In the genomic region with DNA sequence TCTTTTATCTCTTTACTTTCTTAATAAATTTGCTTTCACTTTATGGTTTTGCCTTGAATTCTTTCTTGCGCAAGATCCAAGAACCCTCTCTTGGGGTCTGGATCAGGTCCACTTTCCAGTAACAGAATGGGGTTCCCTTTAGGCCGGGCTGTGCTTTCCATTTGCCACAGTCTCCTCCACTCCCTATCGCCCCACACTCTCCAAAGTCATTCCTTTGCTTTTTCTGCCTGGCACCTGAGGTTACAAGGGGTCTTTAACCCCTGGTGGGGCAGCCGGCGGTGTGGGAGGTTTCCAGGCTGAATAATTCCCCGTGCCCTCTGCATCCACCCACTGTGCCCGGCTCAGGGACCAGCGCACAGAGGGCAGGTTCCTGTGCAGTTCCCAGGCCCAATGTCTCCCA, we compare ENCODE assay signal across 31 cellular contexts. TPM values are rescaled to one million over a fixed set of nuclear protein-coding genes. Genes with fewer than 3 reads are reported as not detected.
"Had no signal": no experiment of that assay in that cellular context is flagged by ENCODE, and none has a peak within 500 bp of the region (broad histone marks: within the 10 kb centered on the region; RNA-seq: fewer than 3 reads in every experiment).

No MANE protein-coding gene starts in this region.

- DNase-seq: activated CD4-positive, alpha-beta T cell treated with anti-CD3 and anti-CD28 coated beads for 1 hour; activated CD8-positive, alpha-beta memory T cell treated with anti-CD3 and anti-CD28 coated beads for 24 hours; activated CD8-positive, alpha-beta memory T cell treated with anti-CD3 and anti-CD28 coated beads, Interleukin-2, amount 50 U/mL, for 4 hours; activated naive CD4-positive, alpha-beta T cell; activated T-cell treated with anti-CD3 and anti-CD28 coated beads, Interleukin-2, amount 50 U/mL, for 4 hours; adrenal gland; central memory CD4-positive, alpha-beta T cell; effector memory CD8-positive, alpha-beta T cell; esophagus squamous epithelium; heart left ventricle; kidney glomerular epithelial cell; left lung; naive thymus-derived CD4-positive, alpha-beta T cell; ovary; stimulated activated CD4-positive, alpha-beta T cell treated with anti-CD3 and anti-CD28 coated beads, Interleukin-12 subunit alpha, Interleukin-12 subunit beta, amount 100 ng/mL, for 4 hours; stimulated activated CD4-positive, alpha-beta T cell treated with anti-CD3 and anti-CD28 coated beads, Interleukin-4, amount 100 ng/mL, for 4 hours; stimulated activated naive CD8-positive, alpha-beta T cell treated with anti-CD3 and anti-CD28 coated beads, Interleukin-15, Interleukin-2, amounts not matched to agents 100 U/mL and 50 U/mL, for 24 hours; T-helper 1 cell; WERI-Rb-1 had no signal

- H3K4me3 ChIP-seq: adrenal gland, esophagus squamous epithelium, heart left ventricle, left lung, ovary, prostate gland, right atrium auricular region, upper lobe of left lung had no signal

- ATAC-seq: activated T-cell treated with anti-CD3 and anti-CD28 coated beads, Interleukin-2, amount 50 U/mL, for 4 hours; effector memory CD8-positive, alpha-beta T cell; heart left ventricle; left lung; naive thymus-derived CD4-positive, alpha-beta T cell; stimulated activated naive CD8-positive, alpha-beta T cell treated with anti-CD3 and anti-CD28 coated beads, Interleukin-15, Interleukin-2, amounts not matched to agents 100 U/mL and 50 U/mL, for 24 hours had no signal

- H3K27ac ChIP-seq: adrenal gland, esophagus squamous epithelium, heart left ventricle, left lung, neutrophil, ovary, prostate gland, right atrium auricular region, upper lobe of left lung, WERI-Rb-1 had no signal

- H3K27me3 ChIP-seq: ovary had no signal

- H3K4me3 Mint-ChIP-seq: activated naive CD8-positive, alpha-beta T cell; activated T-cell treated with anti-CD3 and anti-CD28 coated beads, Interleukin-2, amount 50 U/mL, for 4 hours had no signal

- H3K9me3 Mint-ChIP-seq: activated T-cell treated with anti-CD3 and anti-CD28 coated beads, Interleukin-2, amount 50 U/mL, for 4 hours; activated T-helper 2 cell treated with anti-CD3 and anti-CD28 coated beads, Interferon-gamma antibody, Interleukin-2, Interleukin-4, amounts not matched to agents 10 μg/mL and 5 μg/mL and 100 μg/mL, durations not matched to agents 14 hours and 24 hours and 36 hours; effector memory CD8-positive, alpha-beta T cell had no signal

- H3K36me3 ChIP-seq: adrenal gland, esophagus squamous epithelium, heart left ventricle, left lung, neutrophil, ovary, prostate gland, right atrium auricular region, upper lobe of left lung, WERI-Rb-1 had no signal

- FAIRE-seq: astrocyte, TTC549 had no signal

- H3K27ac Mint-ChIP-seq: activated naive CD8-positive, alpha-beta T cell; activated T-helper 2 cell treated with anti-CD3 and anti-CD28 coated beads, Interferon-gamma antibody, Interleukin-2, Interleukin-4, amounts not matched to agents 10 μg/mL and 5 μg/mL and 100 μg/mL, durations not matched to agents 14 hours and 24 hours and 36 hours; effector memory CD8-positive, alpha-beta T cell; naive thymus-derived CD4-positive, alpha-beta T cell had no signal

- H3K36me3 Mint-ChIP-seq: activated naive CD8-positive, alpha-beta T cell; naive thymus-derived CD4-positive, alpha-beta T cell had no signal

- H3K9me3 ChIP-seq: adrenal gland, esophagus squamous epithelium, left lung, neutrophil, prostate gland, upper lobe of left lung had no signal

- H3K4me1 ChIP-seq: adrenal gland, left lung, prostate gland had no signal

RNA-seq across cellular contexts. Expression of a gene that starts 42.9 kb away (rescaled TPM):
- total RNA-seq: activated T-cell treated with anti-CD3 and anti-CD28 coated beads, Interleukin-2, amount 50 U/mL, for 4 hours; activated T-helper 2 cell treated with anti-CD3 and anti-CD28 coated beads, Interferon-gamma antibody, Interleukin-2, Interleukin-4, amounts not matched to agents 10 μg/mL and 5 μg/mL and 100 μg/mL, durations not matched to agents 14 hours and 24 hours and 36 hours; adrenal gland; dermis microvascular lymphatic vessel endothelial cell; esophagus squamous epithelium; heart left ventricle; left lung; lung microvascular endothelial cell; naive thymus-derived CD4-positive, alpha-beta T cell; ovary; prostate gland; right atrium auricular region; skeletal muscle tissue; subcutaneous adipose tissue; upper lobe of left lung had no signal
- polyA plus RNA-seq: adrenal gland; heart left ventricle; naive thymus-derived CD4-positive, alpha-beta T cell; ovary had no signal
